In the genomic region with DNA sequence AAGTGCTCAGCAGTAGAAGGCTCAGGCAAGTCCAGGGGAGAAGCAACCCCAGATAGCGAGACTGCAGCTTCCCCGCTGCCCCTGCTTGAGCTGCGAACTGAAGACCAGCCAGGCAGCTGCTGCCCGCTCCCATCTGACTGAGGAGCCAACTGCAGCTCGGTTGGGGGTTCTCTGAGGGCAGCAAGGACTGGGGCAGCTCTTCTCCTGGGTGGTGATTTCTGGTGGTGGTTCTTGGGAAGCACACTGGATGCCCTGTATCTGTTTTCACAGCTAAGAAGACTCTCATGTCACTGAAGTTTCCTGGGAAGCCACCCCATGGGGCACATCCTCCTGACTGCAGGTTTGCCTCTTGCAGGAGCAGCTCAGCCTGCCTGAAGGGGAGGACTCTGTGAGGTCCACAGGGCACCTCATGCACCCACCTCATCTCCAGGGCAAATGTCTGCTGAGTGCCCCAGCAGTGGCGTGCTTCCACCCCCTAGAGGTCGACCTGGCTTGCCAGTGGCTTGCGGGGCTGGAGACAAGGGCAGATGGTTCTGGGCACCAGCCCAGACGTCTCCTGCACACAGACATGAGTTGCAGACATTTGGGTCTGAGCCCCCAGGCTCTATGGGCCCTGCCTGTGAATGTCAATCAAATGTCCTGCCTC, we compare ENCODE assay signal across 15 cellular contexts.
A peak's percentile ranks its signal among the peaks of the same experiment; 100 is the strongest.
DNase-seq lines count a peak whose midpoint lies in the region; ATAC-seq and TF ChIP-seq lines count a peak whose summit lies in the region.
"Had no signal": no experiment of that assay in that cellular context is flagged by ENCODE, and none has a peak within 500 bp of the region (broad histone marks: within the 10 kb centered on the region; RNA-seq: fewer than 3 reads in every experiment).

No MANE protein-coding gene starts in this region.

- no peak for TF ChIP-seq CTCF in activated CD8-positive, alpha-beta T cell treated with anti-CD3 and anti-CD28 coated beads for 36 hours (IDR thresholded peaks at IDR 0.05)
- TF ChIP-seq CTCF in HFFc6 (IDR thresholded peaks at IDR 0.05) = no peak

- CTCF ChIA-PET in activated CD8-positive, alpha-beta T cell treated with anti-CD3 and anti-CD28 coated beads for 36 hours (lab: Charles Lee) = no interaction called here
- CTCF ChIA-PET in activated CD8-positive, alpha-beta T cell treated with anti-CD3 and anti-CD28 coated beads, Interleukin-2, amount 10 ng/mL, durations not matched to agents 7 days and 5 days (lab: Charles Lee) = no interaction called here

- no peak overlapping the region for H3K4me3 Mint-ChIP-seq in activated CD8-positive, alpha-beta T cell treated with anti-CD3 and anti-CD28 coated beads for 36 hours
- H3K4me3 Mint-ChIP-seq in activated CD8-positive, alpha-beta T cell treated with anti-CD3 and anti-CD28 coated beads, Interleukin-2, amount 10 ng/mL, durations not matched to agents 7 days and 5 days = no peak overlapping the region
- no peak overlapping the region for H3K4me3 Mint-ChIP-seq in HFFc6
- H3K4me3 Mint-ChIP-seq: B cell; stimulated activated memory B cell treated with anti-CD40 and anti-IgM and Interleukin-4, amounts not matched to agents 10 μg/mL and 1 μg/mL and 100 μg/mL, for 72 hours had no signal

- no peaks in the 10 kb centered on the region for H3K4me1 Mint-ChIP-seq in activated CD8-positive, alpha-beta T cell treated with anti-CD3 and anti-CD28 coated beads for 36 hours (ENCODE audit: low read depth)
- H3K4me1 Mint-ChIP-seq in activated CD8-positive, alpha-beta T cell treated with anti-CD3 and anti-CD28 coated beads, Interleukin-2, amount 10 ng/mL, durations not matched to agents 7 days and 5 days (ENCODE audit: low read depth) = no peaks in the 10 kb centered on the region
- H3K4me1 Mint-ChIP-seq in HFFc6 (ENCODE audit: low read depth) = no peaks in the 10 kb centered on the region
- H3K4me1 Mint-ChIP-seq: B cell; stimulated activated memory B cell treated with anti-CD40 and anti-IgM and Interleukin-4, amounts not matched to agents 10 μg/mL and 1 μg/mL and 100 μg/mL, for 72 hours had no signal

- H3K9me3 Mint-ChIP-seq in activated CD8-positive, alpha-beta T cell treated with anti-CD3 and anti-CD28 coated beads for 36 hours = no peaks in the 10 kb centered on the region
- H3K9me3 Mint-ChIP-seq in activated CD8-positive, alpha-beta T cell treated with anti-CD3 and anti-CD28 coated beads, Interleukin-2, amount 10 ng/mL, durations not matched to agents 7 days and 5 days (ENCODE audit: insufficient read depth) = no peaks in the 10 kb centered on the region
- peaks cover 68% of the 10 kb centered on the region for H3K9me3 Mint-ChIP-seq in HFFc6
- H3K9me3 Mint-ChIP-seq: stimulated activated memory B cell treated with anti-CD40 and anti-IgM and Interleukin-4, amounts not matched to agents 10 μg/mL and 1 μg/mL and 100 μg/mL, for 72 hours had no signal

- H3K36me3 Mint-ChIP-seq in activated CD8-positive, alpha-beta T cell treated with anti-CD3 and anti-CD28 coated beads for 36 hours (ENCODE audit: low read depth) = no peaks in the 10 kb centered on the region
- no peaks in the 10 kb centered on the region for H3K36me3 Mint-ChIP-seq in activated CD8-positive, alpha-beta T cell treated with anti-CD3 and anti-CD28 coated beads, Interleukin-2, amount 10 ng/mL, durations not matched to agents 7 days and 5 days (ENCODE audit: low read depth)
- peaks cover 6% of the 10 kb centered on the region; the same call in 1 of the 2 replicates for H3K36me3 Mint-ChIP-seq in HFFc6 (ENCODE audit: low read depth)
- H3K36me3 Mint-ChIP-seq: stimulated activated memory B cell treated with anti-CD40 and anti-IgM and Interleukin-4, amounts not matched to agents 10 μg/mL and 1 μg/mL and 100 μg/mL, for 72 hours had no signal

- POLR2A ChIA-PET in activated CD8-positive, alpha-beta T cell treated with anti-CD3 and anti-CD28 coated beads for 36 hours (lab: Charles Lee) = no interaction called here
- POLR2A ChIA-PET in activated CD8-positive, alpha-beta T cell treated with anti-CD3 and anti-CD28 coated beads, Interleukin-2, amount 10 ng/mL, durations not matched to agents 7 days and 5 days (lab: Charles Lee) = no interaction called here

- peak; percentile 10 for DNase-seq in activated CD8-positive, alpha-beta T cell treated with anti-CD3 and anti-CD28 coated beads for 36 hours
- no peak for DNase-seq in activated CD8-positive, alpha-beta T cell treated with anti-CD3 and anti-CD28 coated beads, Interleukin-2, amount 10 ng/mL, durations not matched to agents 7 days and 5 days
- DNase-seq in NCI-H524 treated with DMSO at 0.1 percent for 48 hours (lab: John Stamatoyannopoulos, UW) (peak; percentile 57), head of caudate nucleus (peak; percentile 26 to 87 (median 64)), superior temporal gyrus (ENCODE audit: extremely low spot score) (peak; percentile 59), HFFc6 (no peak), NCI-H82 treated with DMSO at 0.1 percent for 48 hours (lab: John Stamatoyannopoulos, UW; ENCODE audit: unreplicated experiment) (no peak), T1000 (lab: John Stamatoyannopoulos, UW) (no peak)
- DNase-seq: activated T-cell treated with anti-CD3 and anti-CD28 coated beads, Interleukin-2, amount 50 U/mL, for 48 hours; body of pancreas; heart right ventricle; mammary epithelial cell; NCI-H187 had no signal

- ATAC-seq in activated CD8-positive, alpha-beta T cell treated with anti-CD3 and anti-CD28 coated beads for 36 hours = no peak
- ATAC-seq in activated CD8-positive, alpha-beta T cell treated with anti-CD3 and anti-CD28 coated beads, Interleukin-2, amount 10 ng/mL, durations not matched to agents 7 days and 5 days = no peak
- ATAC-seq: body of pancreas; heart right ventricle; stimulated activated memory B cell treated with anti-CD40 and anti-IgM and Interleukin-4, amounts not matched to agents 10 μg/mL and 1 μg/mL and 100 μg/mL, for 72 hours had no signal

- intact Hi-C loops in activated CD8-positive, alpha-beta T cell treated with anti-CD3 and anti-CD28 coated beads for 36 hours (cut with micrococcal nuclease) = no loop called here
- intact Hi-C loops in head of caudate nucleus (cut with DNase I) = loop anchor here (10.0 kb wide), 1 partner anchor 452 kb away; no protein-coding TSS in a partner anchor

- H3K27me3 Mint-ChIP-seq in activated CD8-positive, alpha-beta T cell treated with anti-CD3 and anti-CD28 coated beads for 36 hours = peaks cover 6% of the 10 kb centered on the region
- H3K27me3 Mint-ChIP-seq in activated CD8-positive, alpha-beta T cell treated with anti-CD3 and anti-CD28 coated beads, Interleukin-2, amount 10 ng/mL, durations not matched to agents 7 days and 5 days (ENCODE audit: low read depth) = no peaks in the 10 kb centered on the region
- no peaks in the 10 kb centered on the region; the same call in none of the 2 replicates for H3K27me3 Mint-ChIP-seq in HFFc6 (ENCODE audit: insufficient read depth)
- H3K27me3 Mint-ChIP-seq: B cell had no signal

- H3K27ac Mint-ChIP-seq in activated CD8-positive, alpha-beta T cell treated with anti-CD3 and anti-CD28 coated beads for 36 hours = no peak overlapping the region
- H3K27ac Mint-ChIP-seq in activated CD8-positive, alpha-beta T cell treated with anti-CD3 and anti-CD28 coated beads, Interleukin-2, amount 10 ng/mL, durations not matched to agents 7 days and 5 days = no peak overlapping the region
- no peak overlapping the region for H3K27ac Mint-ChIP-seq in HFFc6
- H3K27ac Mint-ChIP-seq: B cell; stimulated activated memory B cell treated with anti-CD40 and anti-IgM and Interleukin-4, amounts not matched to agents 10 μg/mL and 1 μg/mL and 100 μg/mL, for 72 hours had no signal

Comparison
In these comparisons a context has a peak if more than half of its experiments do, and no peak if none do; other contexts are left out.
1. DNase-seq: peak in activated CD8-positive, alpha-beta T cell treated with anti-CD3 and anti-CD28 coated beads for 36 hours (single experiment), NCI-H524 treated with DMSO at 0.1 percent for 48 hours (single experiment), head of caudate nucleus (42 of 42) and superior temporal gyrus (single experiment); none in activated CD8-positive, alpha-beta T cell treated with anti-CD3 and anti-CD28 coated beads, Interleukin-2, amount 10 ng/mL, durations not matched to agents 7 days and 5 days (single experiment), HFFc6 (single experiment), NCI-H82 treated with DMSO at 0.1 percent for 48 hours (single experiment) and T1000 (single experiment).